16 cellular contexts compared by ENCODE assay signal in the genomic region with DNA sequence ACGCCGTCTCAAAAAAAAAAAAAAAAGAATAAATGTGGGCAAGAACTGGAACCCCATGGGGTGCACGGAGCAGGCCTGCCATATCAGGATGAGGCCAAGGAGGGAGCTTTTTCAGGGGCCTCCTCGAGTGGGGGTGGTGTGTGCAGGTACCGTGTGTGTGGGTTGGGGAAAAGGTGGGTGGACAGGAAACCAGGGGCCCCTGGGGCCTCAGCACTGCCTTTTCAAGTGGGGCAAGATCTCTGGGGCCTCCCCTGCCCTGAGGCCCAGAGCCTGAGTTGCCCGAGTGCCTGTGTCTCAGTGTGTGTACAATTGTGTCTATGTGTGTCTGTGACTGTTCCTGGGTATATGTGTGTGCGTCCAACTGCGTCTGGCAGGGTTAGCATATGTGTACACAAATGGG. TPM values are rescaled to one million over a fixed set of nuclear protein-coding genes. Genes with fewer than 3 reads are reported as not detected.
A peak's percentile ranks its signal among the peaks of the same experiment; 100 is the strongest.
DNase-seq lines count a peak whose midpoint lies in the region; ATAC-seq and TF ChIP-seq lines count a peak whose summit lies in the region.
"Had no signal": no experiment of that assay in that cellular context is flagged by ENCODE, and none has a peak within 500 bp of the region (broad histone marks: within the 10 kb centered on the region; RNA-seq: fewer than 3 reads in every experiment).

No MANE protein-coding gene starts in this region.

- 78 to 88% (median 83%) methylated on average over 8 of the region's 8 CpGs for WGBS in stomach, 5 donors

- no peak for TF ChIP-seq POLR2A in stomach (IDR thresholded peaks at IDR 0.05)

- POLR2A ChIA-PET in activated CD8-positive, alpha-beta T cell treated with anti-CD3 and anti-CD28 coated beads for 36 hours (lab: Charles Lee), result interaction anchor here (0.6 to 2.7 kb wide), 5 partner anchors 25 to 312 kb away, joined by 3 to 8 read pairs (median 4); a partner anchor contains a TSS
- POLR2A ChIA-PET in naive thymus-derived CD8-positive, alpha-beta T cell (lab: Charles Lee), result interaction anchor here (0.6 to 2.1 kb wide), 6 partner anchors 41 to 135 kb away, joined by 3 to 13 read pairs (median 6); a partner anchor contains a TSS
- POLR2A ChIA-PET in CD4-positive, alpha-beta T cell (lab: Charles Lee), result no interaction called here

- H3K9me3 ChIP-seq in CD4-positive, alpha-beta T cell (ENCODE audit: control insufficient read depth, low read length), result no peaks in the 10 kb centered on the region
- H3K9me3 ChIP-seq in stomach, result no peaks in the 10 kb centered on the region
- H3K9me3 ChIP-seq: body of pancreas, esophagus muscularis mucosa, MG63, tibial artery had no signal

- CTCF ChIA-PET in activated CD8-positive, alpha-beta T cell treated with anti-CD3 and anti-CD28 coated beads for 36 hours (lab: Charles Lee), result interaction anchor here (0.6 to 8.9 kb wide), 7 partner anchors 13 to 127 kb away, joined by 3 to 106 read pairs (median 23); no protein-coding TSS in a partner anchor
- CTCF ChIA-PET in CD4-positive, alpha-beta T cell (lab: Charles Lee), result no interaction called here

- H3K27ac ChIP-seq in substantia nigra (ENCODE audit: low read depth, low read length, poor library complexity, severe bottlenecking) (peak overlapping the region; percentile 33), stomach (peak overlapping the region in 1 of 5 donors; percentile 62)
- no peak overlapping the region for H3K27ac ChIP-seq in CD4-positive, alpha-beta T cell (ENCODE audit: low read depth, low read length)
- H3K27ac ChIP-seq: body of pancreas, GM23248 had no signal

- H3K36me3 ChIP-seq in stomach, result no peaks in the 10 kb centered on the region
- H3K36me3 ChIP-seq: esophagus muscularis mucosa, MG63, tibial artery had no signal

- intact Hi-C loops in activated CD8-positive, alpha-beta T cell treated with anti-CD3 and anti-CD28 coated beads for 36 hours (cut with micrococcal nuclease), result no loop called here
- intact Hi-C loops in CD4-positive, alpha-beta T cell (cut with DNase I, micrococcal nuclease), result no loop called here
- intact Hi-C loops in stomach (cut with DNase I; ENCODE audit: low total_unique reads), result loop anchor here (2.0 kb wide), 1 partner anchor 111 kb away; no protein-coding TSS in a partner anchor

- H3K4me1 Mint-ChIP-seq in activated CD8-positive, alpha-beta T cell treated with anti-CD3 and anti-CD28 coated beads for 36 hours (ENCODE audit: low read depth), result peaks cover 22% of the 10 kb centered on the region
- peaks cover 11 to 24% (median 14%) of the 10 kb centered on the region in 4 donors for H3K4me1 Mint-ChIP-seq in naive thymus-derived CD8-positive, alpha-beta T cell
- peaks cover 6% of the 10 kb centered on the region for H3K4me1 Mint-ChIP-seq in CD4-positive, alpha-beta T cell (ENCODE audit: low read depth)

- peak overlapping the region; percentile 90 for H3K27ac Mint-ChIP-seq in activated CD8-positive, alpha-beta T cell treated with anti-CD3 and anti-CD28 coated beads for 36 hours
- peak overlapping the region in 9 of 10 donors; percentile 25 to 92 (median 80) for H3K27ac Mint-ChIP-seq in naive thymus-derived CD8-positive, alpha-beta T cell
- no peak overlapping the region for H3K27ac Mint-ChIP-seq in CD4-positive, alpha-beta T cell
- H3K27ac Mint-ChIP-seq: dendritic cell treated with granulocyte-macrophage colony-stimulating factor and Interleukin-4, amounts not matched to agents 40 ng/mL and 50 ng/mL, for 4 days had no signal

- no peak overlapping the region for H3K4me3 ChIP-seq in stomach
- H3K4me3 ChIP-seq: body of pancreas, esophagus muscularis mucosa, GM23248, MG63, tibial artery had no signal

- no peak for TF ChIP-seq CTCF in activated CD8-positive, alpha-beta T cell treated with anti-CD3 and anti-CD28 coated beads for 36 hours (IDR thresholded peaks at IDR 0.05)
- TF ChIP-seq CTCF in CD4-positive, alpha-beta T cell (IDR thresholded peaks at IDR 0.05), result no peak
- TF ChIP-seq CTCF in stomach (IDR thresholded peaks at IDR 0.05), result no peak

- TF ChIP-seq EP300 in stomach (IDR thresholded peaks at IDR 0.05), result no peak

- peak; percentile 50 for DNase-seq in activated naive CD4-positive, alpha-beta T cell treated with Interleukin-2 at 50 U/mL for 16 hours
- no peak for DNase-seq in activated naive CD4-positive, alpha-beta T cell (lab: John Stamatoyannopoulos, UW)
- peak; percentile 74 for DNase-seq in activated CD8-positive, alpha-beta T cell treated with anti-CD3 and anti-CD28 coated beads for 36 hours
- DNase-seq in naive thymus-derived CD8-positive, alpha-beta T cell, result no peak
- no peak for DNase-seq in substantia nigra (lab: John Stamatoyannopoulos, UW)
- DNase-seq in CD4-positive, alpha-beta T cell, result no peak
- no peak for DNase-seq in stomach
- DNase-seq: body of pancreas, GM23248, MG63, NCI-H2081 treated with DMSO at 0.1 percent for 48 hours, tibial artery had no signal

- no peaks in the 10 kb centered on the region for H3K27me3 Mint-ChIP-seq in activated CD8-positive, alpha-beta T cell treated with anti-CD3 and anti-CD28 coated beads for 36 hours
- peaks cover 0 to 1% (median 0%) of the 10 kb centered on the region in 5 donors for H3K27me3 Mint-ChIP-seq in naive thymus-derived CD8-positive, alpha-beta T cell
- no peaks in the 10 kb centered on the region for H3K27me3 Mint-ChIP-seq in CD4-positive, alpha-beta T cell
- H3K27me3 Mint-ChIP-seq: dendritic cell treated with granulocyte-macrophage colony-stimulating factor and Interleukin-4, amounts not matched to agents 40 ng/mL and 50 ng/mL, for 4 days had no signal

- peaks cover 22 to 59% (median 36%) of the 10 kb centered on the region in 4 donors for H3K4me1 ChIP-seq in stomach

- H3K4me3 Mint-ChIP-seq in activated CD8-positive, alpha-beta T cell treated with anti-CD3 and anti-CD28 coated beads for 36 hours, result peak overlapping the region; percentile 46
- H3K4me3 Mint-ChIP-seq in naive thymus-derived CD8-positive, alpha-beta T cell, result peak overlapping the region in 4 of 10 donors; percentile 18 to 63 (median 32)
- H3K4me3 Mint-ChIP-seq in CD4-positive, alpha-beta T cell, result no peak overlapping the region
- H3K4me3 Mint-ChIP-seq: dendritic cell treated with granulocyte-macrophage colony-stimulating factor and Interleukin-4, amounts not matched to agents 40 ng/mL and 50 ng/mL, for 4 days had no signal

- no peaks in the 10 kb centered on the region for H3K27me3 ChIP-seq in CD4-positive, alpha-beta T cell (ENCODE audit: control insufficient read depth, insufficient read depth, low read length)
- H3K27me3 ChIP-seq in stomach, result no peaks in the 10 kb centered on the region
- H3K27me3 ChIP-seq: body of pancreas, esophagus muscularis mucosa, MG63, tibial artery had no signal

- H3K36me3 Mint-ChIP-seq in activated CD8-positive, alpha-beta T cell treated with anti-CD3 and anti-CD28 coated beads for 36 hours (ENCODE audit: low read depth), result no peaks in the 10 kb centered on the region
- H3K36me3 Mint-ChIP-seq in naive thymus-derived CD8-positive, alpha-beta T cell, result no peaks in the 10 kb centered on the region
- H3K36me3 Mint-ChIP-seq in CD4-positive, alpha-beta T cell (ENCODE audit: low read depth), result no peaks in the 10 kb centered on the region

- peak; percentile 60 for ATAC-seq in activated CD8-positive, alpha-beta T cell treated with anti-CD3 and anti-CD28 coated beads for 36 hours
- peak; percentile 8 to 31 for ATAC-seq in naive thymus-derived CD8-positive, alpha-beta T cell
- no peak for ATAC-seq in CD4-positive, alpha-beta T cell (ENCODE audit: poor library complexity)
- ATAC-seq in HG03354 (IDR thresholded peaks at IDR 0.05; ENCODE audit: poor library complexity, severe bottlenecking, unreplicated experiment), result no peak
- ATAC-seq: body of pancreas, SK-N-SH treated with all-trans-retinoic acid at 6 μM for 48 hours had no signal

- H3K9me3 Mint-ChIP-seq in activated CD8-positive, alpha-beta T cell treated with anti-CD3 and anti-CD28 coated beads for 36 hours, result no peaks in the 10 kb centered on the region
- H3K9me3 Mint-ChIP-seq in naive thymus-derived CD8-positive, alpha-beta T cell, result no peaks in the 10 kb centered on the region
- H3K9me3 Mint-ChIP-seq in CD4-positive, alpha-beta T cell, result no peaks in the 10 kb centered on the region
- H3K9me3 Mint-ChIP-seq: dendritic cell treated with granulocyte-macrophage colony-stimulating factor and Interleukin-4, amounts not matched to agents 40 ng/mL and 50 ng/mL, for 4 days had no signal

RNA-seq across cellular contexts. Expression of a gene that starts 23.8 kb away (rescaled TPM):
- 1 to 10 TPM; 1.4 to 2.0 TPM for total RNA-seq in activated CD8-positive, alpha-beta T cell treated with anti-CD3 and anti-CD28 coated beads for 36 hours
- 1 to 10 TPM; 5.2 to 5.9 TPM for total RNA-seq in naive thymus-derived CD8-positive, alpha-beta T cell
- polyA plus RNA-seq in naive thymus-derived CD8-positive, alpha-beta T cell, result 1 to 10 TPM; 2.0 to 5.7 (median 4.4) TPM
- 1 to 10 TPM; 2.4 to 2.6 TPM for total RNA-seq in CD4-positive, alpha-beta T cell
- total RNA-seq in stomach, result 10 to 100 TPM in 3 of 5 donors, 1 to 10 TPM in 2; 7.0 to 29.1 (median 19.3) TPM
- polyA plus RNA-seq in stomach, result 10 to 100 TPM in 1 of 3 donors, 1 to 10 TPM in 2; 6.7 to 12.2 (median 8.2) TPM

RNA-seq across cellular contexts. Expression of a gene that starts 41.0 kb away (rescaled TPM):
- 10 to 100 TPM; 27.0 to 28.5 TPM for total RNA-seq in activated CD8-positive, alpha-beta T cell treated with anti-CD3 and anti-CD28 coated beads for 36 hours
- total RNA-seq in naive thymus-derived CD8-positive, alpha-beta T cell, result 10 to 100 TPM; 26.2 to 26.4 TPM
- 10 to 100 TPM in 1 of 3 donors, 1 to 10 TPM in 2; 8.7 to 12.1 (median 9.0) TPM for polyA plus RNA-seq in naive thymus-derived CD8-positive, alpha-beta T cell
- total RNA-seq in CD4-positive, alpha-beta T cell, result 10 to 100 TPM; 21.0 to 26.7 TPM
- 10 to 100 TPM; 19.8 to 42.4 (median 31.5) TPM for total RNA-seq in stomach
- polyA plus RNA-seq in stomach, result 10 to 100 TPM; 11.0 to 17.1 (median 13.0) TPM

Comparison
In these comparisons a context has a peak if more than half of its experiments do, and no peak if none do; other contexts are left out.
1. DNase-seq: peak in activated naive CD4-positive, alpha-beta T cell treated with Interleukin-2 at 50 U/mL for 16 hours (single experiment) and activated CD8-positive, alpha-beta T cell treated with anti-CD3 and anti-CD28 coated beads for 36 hours (single experiment); none in activated naive CD4-positive, alpha-beta T cell (0 of 4), naive thymus-derived CD8-positive, alpha-beta T cell (0 of 10), substantia nigra (0 of 49), CD4-positive, alpha-beta T cell (0 of 10) and stomach (single experiment).
2. ATAC-seq: peak in activated CD8-positive, alpha-beta T cell treated with anti-CD3 and anti-CD28 coated beads for 36 hours (single experiment) and naive thymus-derived CD8-positive, alpha-beta T cell (2 of 2); none in CD4-positive, alpha-beta T cell (single experiment) and HG03354 (single experiment).